ENCODE assay signal across 24 cellular contexts in genomic region chr2:48268671-48269070, GRCh38. TPM values are rescaled to one million over a fixed set of nuclear protein-coding genes. Genes with fewer than 3 reads are reported as not detected.
DNase-seq lines count a peak whose midpoint lies in the region; ATAC-seq, FAIRE-seq and TF ChIP-seq lines count a peak whose summit lies in the region.
"Had no signal": no experiment of that assay in that cellular context is flagged by ENCODE, and none has a peak within 500 bp of the region (broad histone marks: within the 10 kb centered on the region; RNA-seq: fewer than 3 reads in every experiment).

No MANE protein-coding gene starts in this region.

- intact Hi-C loops in HepG2 (cut with micrococcal nuclease; ENCODE audit: unreplicated experiment): no loop called here
- intact Hi-C loops in kidney (cut with DNase I): no loop called here
- intact Hi-C loops in stomach (cut with DNase I; ENCODE audit: low total_unique reads): no loop called here

- whole genome bisulfite sequencing in HepG2 (ENCODE audit: low lambda C conversion rate): 85% methylated on average over 3 of the region's 3 CpGs
- WGBS in stomach, 5 donors: 81 to 89% (median 83%) methylated on average over 3 of the region's 3 CpGs

- peak; percentile 40 for DNase-seq in D341Med (ENCODE audit: low spot score)
- no peak for DNase-seq in GM23338 (ENCODE audit: low spot score)
- DNase-seq in NCI-H82 treated with DMSO at 0.1 percent for 48 hours (lab: John Stamatoyannopoulos, UW; ENCODE audit: unreplicated experiment): peak; percentile 97
- no peak for DNase-seq in HepG2 (ENCODE audit: low spot score)
- DNase-seq in kidney: no peak
- no peak for DNase-seq in stomach
- no peak for DNase-seq in activated naive CD4-positive, alpha-beta T cell treated with Interleukin-2 at 50 U/mL for 16 hours
- DNase-seq: BE2C, DND-41, IMR-90, Karpas-422, NCI-H1048, NCI-H1417 treated with DMSO at 0.1 percent for 48 hours, NCI-H187 treated with DMSO at 0.1 percent for 48 hours, NCI-H2107, NCI-H446 treated with DMSO at 0.1 percent for 48 hours, NCI-H748 treated with DMSO at 0.1 percent for 48 hours, PC-3, Right ventricle myocardium superior had no signal

- H3K4me3 ChIP-seq in GM23338: no peak overlapping the region
- H3K4me3 ChIP-seq in HepG2 (replicated peaks in 1 of 3; ENCODE audit: insufficient read depth in 1 of 3, low read depth in 2 of 3, low read length in 3 of 3): no peak overlapping the region
- H3K4me3 ChIP-seq in kidney (ENCODE audit: low read length in 2 of 2): no peak overlapping the region
- H3K4me3 ChIP-seq in stomach: no peak overlapping the region
- H3K4me3 ChIP-seq: GM12878, SK-N-MC had no signal

- H3K9me2 ChIP-seq in GM23338 (ENCODE audit: insufficient read depth): no peaks in the 10 kb centered on the region

- no peak for ATAC-seq in GM23338
- no peak for ATAC-seq in HepG2
- ATAC-seq in GM21576 (IDR thresholded peaks at IDR 0.05; ENCODE audit: unreplicated experiment): no peak
- ATAC-seq: GM12878, PC-3 had no signal

- H3K27ac ChIP-seq in GM23338 (ENCODE audit: low read depth): no peak overlapping the region
- no peak overlapping the region for H3K27ac ChIP-seq in HepG2 (ENCODE audit: extremely low read length, insufficient read depth, low read length)
- H3K27ac ChIP-seq in kidney (ENCODE audit: low read depth in 2 of 2, low read length in 2 of 2): no peak overlapping the region
- no peak overlapping the region for H3K27ac ChIP-seq in stomach
- H3K27ac ChIP-seq: SK-N-MC had no signal

- H3K9me3 Mint-ChIP-seq in GM23338: no peaks in the 10 kb centered on the region

- TF ChIP-seq EP300 in HepG2 (IDR thresholded peaks at IDR 0.05; ENCODE audit: low read depth in 2 of 2, low read length in 2 of 2) (no peak), HepG2 (CRISPR knock-in tag; IDR thresholded peaks at IDR 0.05; ENCODE audit: borderline replicate concordance) (no peak), stomach (IDR thresholded peaks at IDR 0.05) (no peak)

- no peaks in the 10 kb centered on the region for H3F3A ChIP-seq in GM23338 (replicated peaks; ENCODE audit: low read depth)

- H3K4me1 Mint-ChIP-seq in GM23338: peaks cover 6% of the 10 kb centered on the region

- H3K4me2 ChIP-seq in GM23338: no peak overlapping the region
- H3K4me2 ChIP-seq in HepG2 (ENCODE audit: low read depth, low read length): 0 out of 2 replicates have a peak overlapping the region, but pooled peaks have one; percentile 13

- no peak overlapping the region for H3K4me3 Mint-ChIP-seq in GM23338

- no peaks in the 10 kb centered on the region for H3K79me2 ChIP-seq in GM23338 (replicated peaks; ENCODE audit: insufficient read depth)
- no peaks in the 10 kb centered on the region for H3K79me2 ChIP-seq in HepG2 (ENCODE audit: insufficient read depth, low read length)

- no TSS peak for BruUV-seq in HepG2 (replicated peaks; lab: Mats Ljungman, UMichigan)

- H2AFZ ChIP-seq in GM23338: peak overlapping the region; percentile 52
- H2AFZ ChIP-seq in HepG2 (ENCODE audit: low read length): peak overlapping the region; percentile 6

- no peak overlapping the region for H3K9ac ChIP-seq in HepG2 (ENCODE audit: insufficient read depth, low read depth, low read length)
- no peak overlapping the region for H3K9ac ChIP-seq in kidney (ENCODE audit: low read length in 2 of 2)

- no peaks in the 10 kb centered on the region for H3K9me3 ChIP-seq in HepG2 (ENCODE audit: low read length)
- H3K9me3 ChIP-seq in kidney (ENCODE audit: control insufficient read depth in 1 of 2, low read length in 2 of 2): no peaks in the 10 kb centered on the region
- H3K9me3 ChIP-seq in stomach: no peaks in the 10 kb centered on the region
- H3K9me3 ChIP-seq: BE2C had no signal

- no peaks in the 10 kb centered on the region for H4K20me1 ChIP-seq in GM23338 (replicated peaks; ENCODE audit: insufficient read depth)
- H4K20me1 ChIP-seq in HepG2 (ENCODE audit: insufficient read depth, low read length): no peaks in the 10 kb centered on the region

- CTCF ChIA-PET in HepG2 (lab: Yijun Ruan, JAX; ENCODE audit: low intra/inter-chr PET ratio, low total read pairs): no interaction called here

- no peak overlapping the region for H3K27ac Mint-ChIP-seq in GM23338

- no peaks in the 10 kb centered on the region for H3K27me3 ChIP-seq in GM23338 (ENCODE audit: insufficient read depth)
- H3K27me3 ChIP-seq in HepG2 (ENCODE audit: control insufficient read depth in 1 of 2, insufficient read depth in 2 of 2, low read length in 2 of 2): no peaks in the 10 kb centered on the region; a peak in 1 of 5 replicates
- no peaks in the 10 kb centered on the region for H3K27me3 ChIP-seq in stomach
- H3K27me3 ChIP-seq: BE2C had no signal

- in situ Hi-C loops in HepG2 (cut with HindIII; ENCODE audit: extremely low pct_ligation_motif_present, low pct_unique_long_range_greater_than_20kb): no loop called here

- TF ChIP-seq CTCF in GM23338 (conservative IDR thresholded peaks at IDR 0.05; ENCODE audit: low read depth in 2 of 2) (no peak), HepG2 (CRISPR knock-in tag; IDR thresholded peaks at IDR 0.05) (no peak), kidney (IDR thresholded peaks at IDR 0.05; ENCODE audit: borderline replicate concordance, extremely low read depth, insufficient read depth) (no peak), stomach (IDR thresholded peaks at IDR 0.05) (no peak)

- FAIRE-seq in HepG2 (lab: Jason Lieb, UNC) (no peak), kidney (lab: Jason Lieb, UNC) (no peak)
- FAIRE-seq: GM12878, H1, HTR-8/SVneo had no signal

- H3K36me3 ChIP-seq in GM23338 (ENCODE audit: insufficient read depth): no peaks in the 10 kb centered on the region
- no peaks in the 10 kb centered on the region for H3K36me3 ChIP-seq in HepG2 (replicated peaks in 1 of 2; ENCODE audit: control insufficient read depth in 1 of 2, insufficient read depth in 2 of 2, low read length in 2 of 2)
- H3K36me3 ChIP-seq in kidney (ENCODE audit: control insufficient read depth in 1 of 2, insufficient read depth in 2 of 2, low read length in 2 of 2): no peaks in the 10 kb centered on the region
- no peaks in the 10 kb centered on the region for H3K36me3 ChIP-seq in stomach
- H3K36me3 ChIP-seq: BE2C had no signal

- POLR2A ChIA-PET in HepG2 (lab: Yijun Ruan, JAX): no interaction called here

- no peak for TF ChIP-seq POLR2A in HepG2 (IDR thresholded peaks at IDR 0.05; ENCODE audit: insufficient read depth in 1 of 2, low read depth in 2 of 2, low read length in 2 of 2)
- no peak for TF ChIP-seq POLR2A in stomach (IDR thresholded peaks at IDR 0.05)

- no peaks in the 10 kb centered on the region for H3K36me3 Mint-ChIP-seq in GM23338 (ENCODE audit: low read depth)

- H3K4me1 ChIP-seq in GM23338 (ENCODE audit: insufficient read depth): no peaks in the 10 kb centered on the region
- H3K4me1 ChIP-seq in HepG2 (ENCODE audit: insufficient read depth, low read length): peaks cover 39% of the 10 kb centered on the region
- no peaks in the 10 kb centered on the region for H3K4me1 ChIP-seq in kidney (ENCODE audit: control insufficient read depth in 1 of 2, insufficient read depth in 1 of 2, low read depth in 1 of 2, low read length in 2 of 2)
- no peaks in the 10 kb centered on the region for H3K4me1 ChIP-seq in stomach
- H3K4me1 ChIP-seq: BE2C had no signal

- no peak for TF ChIP-seq RAD21 in HepG2 (CRISPR knock-in tag; IDR thresholded peaks at IDR 0.05)

- H3K27me3 Mint-ChIP-seq in GM23338 (ENCODE audit: insufficient read depth, low read depth, poor library complexity): no peaks in the 10 kb centered on the region

TF ChIP-seq in GM23338, 12 proteins besides CTCF, POLR2A, EP300 and RAD21 (continues in another document):
- TF ChIP-seq ZNF114 (CRISPR knock-in tag; IDR thresholded peaks at IDR 0.05): no peak
- TF ChIP-seq JUNB (IDR thresholded peaks at IDR 0.05; ENCODE audit: unreplicated experiment): no peak
- TF ChIP-seq ZNF331 (CRISPR knock-in tag; IDR thresholded peaks at IDR 0.05; ENCODE audit: low read depth): no peak

TF ChIP-seq in HepG2, 621 proteins besides CTCF, POLR2A, EP300 and RAD21 (continues in another document):
- no peak for TF ChIP-seq ZNF784 (CRISPR knock-in tag; IDR thresholded peaks at IDR 0.05; ENCODE audit: borderline replicate concordance)

RNA-seq across cellular contexts. Expression of gene FOXN2, which starts 45.8 kb away (rescaled TPM):
- 39.0 and 44.5 TPM in 2 replicates for total RNA-seq in GM23338 (2014; rRNA removed; shearing (Covaris generic))
- polyA plus RNA-seq in GM23338 (2016; fragmentation: Nextera tagmentation; extraction: Ambion mirVana): 25.2 and 30.1 TPM in 2 replicates
- 41.9 and 64.2 TPM in 2 replicates for total RNA-seq in HepG2 (2016; rRNA removed; fragmentation: Illumina TruSeq; extraction: Trizol)
- total RNA-seq in HepG2 (2016; cell fraction: cytosol; rRNA removed; fragmentation: Illumina TruSeq; extraction: Trizol; ENCODE audit: low read depth): 55.0 and 65.0 TPM in 2 replicates
- total RNA-seq in HepG2 (2016; cell fraction: insoluble cytoplasmic fraction; rRNA removed; fragmentation: Illumina TruSeq; extraction: Trizol): 40.3 and 60.7 TPM in 2 replicates
- total RNA-seq in HepG2 (2016; cell fraction: membrane; rRNA removed; fragmentation: Illumina TruSeq; extraction: Trizol): 38.6 and 41.7 TPM in 2 replicates
- 36.1 and 36.8 TPM in 2 replicates for total RNA-seq in HepG2 (2016; cell fraction: nucleus; rRNA removed; fragmentation: Illumina TruSeq; extraction: Trizol)
- 20.7 and 23.5 TPM in 2 replicates for polyA plus RNA-seq in HepG2 (2011; rRNA removed)
- polyA plus RNA-seq in HepG2 (2011; cell fraction: cytosol; rRNA removed): 9.1 and 13.6 TPM in 2 replicates
- 16.6 and 19.6 TPM in 2 replicates for polyA plus RNA-seq in HepG2 (2011; cell fraction: nucleus; rRNA removed)
- polyA plus RNA-seq in HepG2 (2012): 23.3 and 23.5 TPM in 2 replicates
- 0.71 and 1.4 TPM in 2 replicates for polyA plus RNA-seq in HepG2 (2016; cell fraction: cytosol; fragmentation: Illumina TruSeq; extraction: Trizol; ENCODE audit: low read depth)
- polyA plus RNA-seq in HepG2 (2016; cell fraction: insoluble cytoplasmic fraction; fragmentation: Illumina TruSeq; extraction: Trizol; ENCODE audit: low read depth): 19.8 and 21.3 TPM in 2 replicates
- 2.1 and 2.4 TPM in 2 replicates for polyA plus RNA-seq in HepG2 (2016; cell fraction: membrane; fragmentation: Illumina TruSeq; extraction: Trizol; ENCODE audit: low read depth)
- polyA plus RNA-seq in HepG2 (2016; cell fraction: nucleus; fragmentation: Illumina TruSeq; extraction: Trizol; ENCODE audit: insufficient read depth, low read depth): 27.3 and 30.6 TPM in 2 replicates
- polyA minus RNA-seq in HepG2 (2011; rRNA and poly(A)+ RNA removed; ENCODE audit: low replicate concordance): 15.0 and 23.6 TPM in 2 replicates
- polyA minus RNA-seq in HepG2 (2011; cell fraction: cytosol; rRNA and poly(A)+ RNA removed): 35.9 and 43.0 TPM in 2 replicates
- 93.5 and 119 TPM in 2 replicates for polyA minus RNA-seq in HepG2 (2011; cell fraction: nucleus; rRNA and poly(A)+ RNA removed)
- total RNA-seq in kidney: 28.1 TPM
- polyA plus RNA-seq in kidney (ENCODE audit: insufficient read depth, low read depth, low replicate concordance): 2.8 TPM
- total RNA-seq in stomach: 10 to 100 TPM in 4 of 5 donors, 1 to 10 TPM in 1; 9.0 to 71.2 (median 14.7) TPM
- 1 to 10 TPM; 2.6 to 4.9 (median 2.9) TPM for polyA plus RNA-seq in stomach

Comparison
In these comparisons a context has a peak if more than half of its experiments do, and no peak if none do; other contexts are left out.
1. DNase-seq: peak in D341Med (single experiment) and NCI-H82 treated with DMSO at 0.1 percent for 48 hours (single experiment); none in GM23338 (single experiment), HepG2 (single experiment), kidney (single experiment), stomach (single experiment) and activated naive CD4-positive, alpha-beta T cell treated with Interleukin-2 at 50 U/mL for 16 hours (single experiment).